ENCODE assay signal across 23 cellular contexts in the genomic region with DNA sequence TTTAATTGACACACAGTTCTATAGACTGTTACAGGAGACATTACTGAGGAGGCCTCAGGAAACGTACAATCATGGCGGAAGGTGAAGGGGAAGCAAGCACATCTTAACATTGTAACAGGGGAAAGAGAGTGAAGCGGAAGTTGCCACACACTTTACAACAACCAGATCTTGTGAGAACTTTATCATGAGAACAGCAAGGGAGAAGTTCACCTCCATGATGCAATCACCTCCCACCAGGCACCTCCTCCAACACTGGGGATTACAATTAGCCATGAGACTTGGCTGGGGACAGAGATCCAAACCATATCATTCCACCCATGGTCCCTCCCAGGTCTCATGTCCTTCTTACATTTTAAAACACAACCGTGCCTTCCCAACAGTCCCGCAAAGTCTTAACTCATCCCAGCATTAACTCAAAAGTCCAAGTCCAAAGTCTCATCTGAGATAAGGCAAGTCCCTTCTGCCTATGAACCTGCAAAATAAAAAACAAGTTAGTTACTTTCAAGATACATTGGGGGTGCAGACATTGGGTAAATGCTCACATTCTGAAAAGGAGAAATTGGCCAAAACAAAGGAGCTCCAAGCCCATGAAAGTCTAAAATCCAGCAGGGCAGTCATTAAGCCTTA.
"Had no signal": no experiment of that assay in that cellular context is flagged by ENCODE, and none has a peak within 500 bp of the region (broad histone marks: within the 10 kb centered on the region; RNA-seq: fewer than 3 reads in every experiment).

No MANE protein-coding gene starts in this region.

- DNase-seq: dorsolateral prefrontal cortex; effector CD4-positive, alpha-beta T cell; hypothalamus; immature natural killer cell; islet precursor cell; kidney glomerular epithelial cell; left colon; left ventricle myocardium inferior; lower lobe of right lung; natural killer cell; occipital lobe; ovary; posterior cingulate gyrus; psoas muscle; right cardiac atrium; sigmoid colon; spleen; stimulated activated CD4-positive, alpha-beta T cell treated with anti-CD3 and anti-CD28 coated beads, Interleukin-4, amount 100 ng/mL, for 4 hours; upper lobe of left lung had no signal

- H3K9me3 ChIP-seq: lower lobe of right lung, ovary, psoas muscle, sigmoid colon, thoracic aorta, tibial nerve, upper lobe of left lung had no signal

- H3K9me3 Mint-ChIP-seq: stimulated activated naive CD8-positive, alpha-beta T cell treated with anti-CD3 and anti-CD28 coated beads, Interleukin-15, Interleukin-2, amounts not matched to agents 100 ng/mL and 50 ng/mL, for 24 hours had no signal

- H3K4me1 Mint-ChIP-seq: immature natural killer cell; natural killer cell; stimulated activated memory B cell treated with anti-CD40 and anti-IgM and Interleukin-4, amounts not matched to agents 10 μg/mL and 1 μg/mL and 100 μg/mL, for 72 hours had no signal

- H3K27ac ChIP-seq: dorsolateral prefrontal cortex, left ventricle myocardium inferior, lower lobe of right lung, ovary, psoas muscle, sigmoid colon, spleen, thoracic aorta, tibial nerve, upper lobe of left lung had no signal

- H3K27me3 ChIP-seq: dorsolateral prefrontal cortex, ovary, tibial nerve, upper lobe of left lung had no signal

- H3K27me3 Mint-ChIP-seq: stimulated activated memory B cell treated with anti-CD40 and anti-IgM and Interleukin-4, amounts not matched to agents 10 μg/mL and 1 μg/mL and 100 μg/mL, for 72 hours had no signal

- H3K27ac Mint-ChIP-seq: immature natural killer cell; natural killer cell; stimulated activated memory B cell treated with anti-CD40 and anti-IgM and Interleukin-4, amounts not matched to agents 10 μg/mL and 1 μg/mL and 100 μg/mL, for 72 hours; stimulated activated naive CD8-positive, alpha-beta T cell treated with anti-CD3 and anti-CD28 coated beads, Interleukin-15, Interleukin-2, amounts not matched to agents 100 ng/mL and 50 ng/mL, for 24 hours had no signal

- H3K36me3 ChIP-seq: left ventricle myocardium inferior, lower lobe of right lung, ovary, sigmoid colon, spleen, thoracic aorta, tibial nerve, upper lobe of left lung had no signal

- ATAC-seq: left colon; lower lobe of right lung; natural killer cell; psoas muscle; right cardiac atrium; stimulated activated memory B cell treated with anti-CD40 and anti-IgM and Interleukin-4, amounts not matched to agents 10 μg/mL and 1 μg/mL and 100 μg/mL, for 72 hours had no signal

- H3K36me3 Mint-ChIP-seq: immature natural killer cell; natural killer cell; stimulated activated memory B cell treated with anti-CD40 and anti-IgM and Interleukin-4, amounts not matched to agents 10 μg/mL and 1 μg/mL and 100 μg/mL, for 72 hours had no signal

- H3K4me3 ChIP-seq: dorsolateral prefrontal cortex, left ventricle myocardium inferior, lower lobe of right lung, ovary, psoas muscle, sigmoid colon, spleen, thoracic aorta, tibial nerve, upper lobe of left lung had no signal

- H3K4me3 Mint-ChIP-seq: immature natural killer cell; natural killer cell; stimulated activated memory B cell treated with anti-CD40 and anti-IgM and Interleukin-4, amounts not matched to agents 10 μg/mL and 1 μg/mL and 100 μg/mL, for 72 hours; stimulated activated naive CD8-positive, alpha-beta T cell treated with anti-CD3 and anti-CD28 coated beads, Interleukin-15, Interleukin-2, amounts not matched to agents 100 ng/mL and 50 ng/mL, for 24 hours had no signal

- H3K4me1 ChIP-seq: left ventricle myocardium inferior, lower lobe of right lung, psoas muscle, sigmoid colon, spleen, tibial nerve, upper lobe of left lung had no signal
